ENCODE assay signal across 9 cellular contexts in the genomic region with DNA sequence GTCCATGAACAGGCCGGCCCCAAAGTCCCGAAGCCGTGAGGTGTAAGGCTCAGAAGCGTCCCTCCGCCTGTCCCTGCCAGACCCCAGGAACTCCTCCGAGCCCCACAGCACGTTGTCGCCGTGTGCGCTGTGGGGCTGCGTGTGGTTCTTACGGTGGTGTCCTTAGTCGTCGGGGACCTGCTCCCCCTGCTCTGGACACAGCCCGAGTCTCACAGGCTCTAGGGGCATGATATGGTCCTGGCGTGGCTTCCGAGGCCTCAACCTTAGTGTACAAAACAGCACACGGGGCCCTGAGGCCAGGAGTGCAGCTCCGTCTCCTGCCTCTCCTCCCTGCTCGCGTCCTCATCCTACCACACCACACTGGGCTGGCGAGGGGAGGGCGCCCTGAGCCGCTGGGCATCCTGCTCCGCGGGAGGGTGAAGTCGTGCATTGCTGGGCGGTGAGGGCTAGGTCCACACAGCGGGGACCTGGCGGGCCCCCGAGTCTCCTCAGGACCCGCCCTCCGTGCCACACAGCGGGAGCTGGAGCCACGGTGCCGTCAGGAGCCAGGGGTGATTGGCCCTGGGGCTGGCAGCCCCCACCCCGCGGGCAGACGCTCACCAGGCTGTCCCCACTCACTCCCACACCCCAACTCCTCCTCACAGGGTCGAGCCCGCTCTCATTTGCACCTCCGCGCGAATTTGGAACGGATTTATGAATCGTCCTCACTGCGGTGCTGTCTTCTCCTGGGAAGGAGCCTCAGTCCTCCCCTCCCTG. TPM values are rescaled to one million over a fixed set of nuclear protein-coding genes. Genes with fewer than 3 reads are reported as not detected.
DNase-seq lines count a peak whose midpoint lies in the region; ATAC-seq and TF ChIP-seq lines count a peak whose summit lies in the region.
"Had no signal": no experiment of that assay in that cellular context is flagged by ENCODE, and none has a peak within 500 bp of the region (broad histone marks: within the 10 kb centered on the region; RNA-seq: fewer than 3 reads in every experiment).

No MANE protein-coding gene starts in this region.

- no peaks in the 10 kb centered on the region for H3K9me2 ChIP-seq in Loucy (replicated peaks; ENCODE audit: low read depth, low read length)

- H3K4me1 Mint-ChIP-seq in Caco-2 (ENCODE audit: low read depth, unreplicated experiment) (peaks cover 17% of the 10 kb centered on the region), nephron progenitor cell (peaks cover 35% of the 10 kb centered on the region)
- H3K4me1 Mint-ChIP-seq in dendritic cell treated with granulocyte-macrophage colony-stimulating factor and Interleukin-4, amounts not matched to agents 40 ng/mL and 50 ng/mL, for 4 days (ENCODE audit: low read depth): peaks cover 46% of the 10 kb centered on the region

- CTCF ChIA-PET in Caco-2 (lab: Charles Lee): interaction anchor here (0.6 to 2.1 kb wide), 11 partner anchors 16 to 198 kb away, joined by 3 to 10 read pairs (median 3); a partner anchor contains a TSS

- H3K27me3 ChIP-seq in Caco-2 (replicated peaks; ENCODE audit: control insufficient read depth, insufficient read depth, low read length) (no peaks in the 10 kb centered on the region), Loucy (ENCODE audit: insufficient read depth, low read length, poor library complexity, severe bottlenecking) (no peaks in the 10 kb centered on the region)

- H3K9me3 ChIP-seq in Caco-2: no peaks in the 10 kb centered on the region
- no peaks in the 10 kb centered on the region for H3K9me3 ChIP-seq in Loucy (ENCODE audit: insufficient read depth, low read depth, low read length)

- H2AFZ ChIP-seq in Loucy (ENCODE audit: low read length): peak overlapping the region; percentile 88; the same call in 1 of the 2 replicates

- H3K36me3 Mint-ChIP-seq in Caco-2 (ENCODE audit: insufficient read depth, unreplicated experiment): peaks cover 31% of the 10 kb centered on the region
- peaks cover 13% of the 10 kb centered on the region for H3K36me3 Mint-ChIP-seq in dendritic cell treated with granulocyte-macrophage colony-stimulating factor and Interleukin-4, amounts not matched to agents 40 ng/mL and 50 ng/mL, for 4 days (ENCODE audit: low read depth)
- no peaks in the 10 kb centered on the region for H3K36me3 Mint-ChIP-seq in nephron progenitor cell (ENCODE audit: low read depth)

- peaks cover 34% of the 10 kb centered on the region for H3K79me2 ChIP-seq in Loucy (ENCODE audit: insufficient read depth, low read length)

- no peak for ATAC-seq in GM18511 (IDR thresholded peaks at IDR 0.05; ENCODE audit: unreplicated experiment)

- H3K4me3 Mint-ChIP-seq in Caco-2 (ENCODE audit: unreplicated experiment): peak overlapping the region; percentile 72
- H3K4me3 Mint-ChIP-seq in dendritic cell treated with granulocyte-macrophage colony-stimulating factor and Interleukin-4, amounts not matched to agents 40 ng/mL and 50 ng/mL, for 4 days: peak overlapping the region; percentile 67
- peak overlapping the region; percentile 76 for H3K4me3 Mint-ChIP-seq in nephron progenitor cell

- H3K4me2 ChIP-seq in Loucy (ENCODE audit: low read depth, low read length, poor library complexity, severe bottlenecking): peak overlapping the region; percentile 62

- POLR2A ChIA-PET in Caco-2 (lab: Charles Lee): interaction anchor here (0.5 to 0.8 kb wide), 3 partner anchors 15 to 454 kb away, joined by 3 to 10 read pairs (median 4); no protein-coding TSS in a partner anchor

- peak overlapping the region; percentile 10 for H3K9ac ChIP-seq in Loucy (ENCODE audit: low read depth, low read length, poor library complexity, severe bottlenecking)

- H3K4me3 ChIP-seq in Caco-2 (ENCODE audit: low read depth, low read length) (peak overlapping the region; percentile 89), Loucy (ENCODE audit: low read length, poor library complexity, severe bottlenecking) (peak overlapping the region; percentile 70)

- H3K27me3 Mint-ChIP-seq in Caco-2 (ENCODE audit: insufficient read depth, unreplicated experiment) (no peaks in the 10 kb centered on the region), nephron progenitor cell (ENCODE audit: low read depth, poor library complexity) (no peaks in the 10 kb centered on the region)
- H3K27me3 Mint-ChIP-seq in dendritic cell treated with granulocyte-macrophage colony-stimulating factor and Interleukin-4, amounts not matched to agents 40 ng/mL and 50 ng/mL, for 4 days: peaks cover 52% of the 10 kb centered on the region

- DNase-seq in Caco-2 (no peak), nephron progenitor cell (no peak), SW 1271 (lab: John Stamatoyannopoulos, UW) (no peak), cerebellar cortex (ENCODE audit: low spot score) (no peak), H4 (ENCODE audit: low spot score) (no peak)

- intact Hi-C loops in Caco-2 (cut with micrococcal nuclease; ENCODE audit: unreplicated experiment): loop anchor here (5.0 kb wide), 2 partner anchors 94 to 594 kb away; a partner anchor contains a TSS
- intact Hi-C loops in dendritic cell treated with granulocyte-macrophage colony-stimulating factor and Interleukin-4, amounts not matched to agents 40 ng/mL and 50 ng/mL, for 4 days (cut with micrococcal nuclease): loop anchor here (5.0 to 10.0 kb wide), 2 partner anchors 36 to 64 kb away; a partner anchor contains a TSS

- peaks cover 14% of the 10 kb centered on the region for H4K20me1 ChIP-seq in Loucy (ENCODE audit: insufficient read depth, low read length, poor library complexity, severe bottlenecking)

- BruUV-seq in Caco-2 (replicated peaks; lab: Mats Ljungman, UMichigan): TSS peak; percentile 14

- H3K36me3 ChIP-seq in Caco-2 (ENCODE audit: control insufficient read depth, insufficient read depth, low read length) (no peaks in the 10 kb centered on the region), Loucy (ENCODE audit: insufficient read depth, low read length) (no peaks in the 10 kb centered on the region)

- H3K9me3 Mint-ChIP-seq in Caco-2 (ENCODE audit: unreplicated experiment) (no peaks in the 10 kb centered on the region), nephron progenitor cell (no peaks in the 10 kb centered on the region)
- no peaks in the 10 kb centered on the region for H3K9me3 Mint-ChIP-seq in dendritic cell treated with granulocyte-macrophage colony-stimulating factor and Interleukin-4, amounts not matched to agents 40 ng/mL and 50 ng/mL, for 4 days

- H3K27ac Mint-ChIP-seq in Caco-2 (ENCODE audit: unreplicated experiment): no peak overlapping the region
- H3K27ac Mint-ChIP-seq in dendritic cell treated with granulocyte-macrophage colony-stimulating factor and Interleukin-4, amounts not matched to agents 40 ng/mL and 50 ng/mL, for 4 days: no peak overlapping the region
- no peak overlapping the region for H3K27ac Mint-ChIP-seq in nephron progenitor cell

- H3K4me1 ChIP-seq in Caco-2: peaks cover 11% of the 10 kb centered on the region
- peaks cover 22% of the 10 kb centered on the region for H3K4me1 ChIP-seq in Loucy (ENCODE audit: insufficient read depth, low read length, poor library complexity, severe bottlenecking)

- no peaks in the 10 kb centered on the region for H3F3A ChIP-seq in Loucy (ENCODE audit: low read depth)

- TF ChIP-seq CTCF in Caco-2 (IDR thresholded peaks at IDR 0.05; ENCODE audit: insufficient read depth in 1 of 2, low read depth in 1 of 2, low read length in 1 of 2, severe bottlenecking in 1 of 2, unreplicated experiment in 1 of 2) (no peak), Loucy (conservative IDR thresholded peaks at IDR 0.05; ENCODE audit: low read length) (no peak), nephron progenitor cell (IDR thresholded peaks at IDR 0.05) (no peak)

RNA-seq across cellular contexts. Expression of a gene that starts 1.1 kb away (rescaled TPM):
- total RNA-seq in Caco-2 (2022): 28.9 and 29.1 TPM in 2 replicates
- total RNA-seq in H4 (2014; rRNA removed; shearing (Covaris generic)): 8.7 and 9.3 TPM in 2 replicates

RNA-seq across cellular contexts. Expression of a gene that starts 8.4 kb away (rescaled TPM):
- total RNA-seq in Caco-2 (2022): 200 and 203 TPM in 2 replicates
- total RNA-seq in H4 (2014; rRNA removed; shearing (Covaris generic)): 92.4 and 128 TPM in 2 replicates

RNA-seq across cellular contexts. Expression of a gene that starts 10.7 kb away (rescaled TPM):
- total RNA-seq in Caco-2 (2022): 55.6 and 57.4 TPM in 2 replicates
- 5.5 and 8.7 TPM in 2 replicates for total RNA-seq in H4 (2014; rRNA removed; shearing (Covaris generic))

RNA-seq across cellular contexts. Expression of a gene that starts 17.5 kb away (rescaled TPM):
- total RNA-seq in Caco-2 (2022): 125 and 151 TPM in 2 replicates
- 34.7 and 39.0 TPM in 2 replicates for total RNA-seq in H4 (2014; rRNA removed; shearing (Covaris generic))

RNA-seq across cellular contexts. Expression of a gene that starts 18.4 kb away (rescaled TPM):
- total RNA-seq in Caco-2 (2022): not detected in 2 replicates
- not detected in 2 replicates for total RNA-seq in H4 (2014; rRNA removed; shearing (Covaris generic))
- total RNA-seq: NCI-H460 had no signal
